24 cellular contexts compared by ENCODE assay signal in genomic region chr21:41950941-41951408, GRCh38. TPM values are rescaled to one million over a fixed set of nuclear protein-coding genes. Genes with fewer than 3 reads are reported as not detected.
A peak's percentile ranks its signal among the peaks of the same experiment; 100 is the strongest.
DNase-seq lines count a peak whose midpoint lies in the region; ATAC-seq and TF ChIP-seq lines count a peak whose summit lies in the region.
"Had no signal": no experiment of that assay in that cellular context is flagged by ENCODE, and none has a peak within 500 bp of the region (broad histone marks: within the 10 kb centered on the region; RNA-seq: fewer than 3 reads in every experiment).

No MANE protein-coding gene starts in this region.

- no peak for TF ChIP-seq POLR2A in IMR-90 (IDR thresholded peaks at IDR 0.05; ENCODE audit: low read depth, low read length)

- H3K36me3 ChIP-seq in BLaER1 (peaks cover 25% of the 10 kb centered on the region), IMR-90 (ENCODE audit: control insufficient read depth, insufficient read depth, low read length) (peaks cover 5% of the 10 kb centered on the region; the same call in 1 of the 2 replicates), mesendoderm (ENCODE audit: control insufficient read depth, insufficient read depth, low read length) (no peaks in the 10 kb centered on the region)

- H4K91ac ChIP-seq in IMR-90 (ENCODE audit: insufficient read depth, low read depth, low read length) = no peak overlapping the region

- H3K23ac ChIP-seq in IMR-90 (ENCODE audit: low read depth, low read length) (0 out of 2 replicates have a peak overlapping the region, but pooled peaks have one; percentile 24), mesendoderm (ENCODE audit: low read length) (no peak overlapping the region)

- H3K4ac ChIP-seq in IMR-90 (ENCODE audit: low read depth, low read length) (no peak overlapping the region), mesendoderm (ENCODE audit: low read depth, low read length) (no peak overlapping the region)

- H3K4me3 ChIP-seq in BLaER1 = no peak overlapping the region
- H3K4me3 ChIP-seq in IMR-90 (ENCODE audit: insufficient read depth, low read depth, low read length) = no peak overlapping the region
- no peak overlapping the region for H3K4me3 ChIP-seq in mesendoderm (ENCODE audit: low read length)
- H3K4me3 ChIP-seq: BLaER1 treated with 17β-estradiol and CSF1 and Interleukin-3, amounts not matched to agents 10 nM and 100 nM; hepatocyte had no signal

- H2BK120ac ChIP-seq in IMR-90 (ENCODE audit: low read depth, low read length) (no peak overlapping the region), mesendoderm (ENCODE audit: low read depth, low read length) (no peak overlapping the region)

- H2AK9ac ChIP-seq in IMR-90 (replicated peaks; ENCODE audit: low read depth, low read length, poor library complexity) = no peak overlapping the region

- H3K27ac Mint-ChIP-seq in brain = no peak overlapping the region
- no peak overlapping the region for H3K27ac Mint-ChIP-seq in activated naive CD8-positive, alpha-beta T cell treated with anti-CD3 and anti-CD28 coated beads for 36 hours
- H3K27ac Mint-ChIP-seq: activated T-cell treated with anti-CD3 and anti-CD28 coated beads, Interleukin-2, amount 50 U/mL, for 72 hours; dendritic cell treated with granulocyte-macrophage colony-stimulating factor and Interleukin-4, amounts not matched to agents 40 ng/mL and 50 ng/mL, for 4 days; HFFc6; T-helper 17 cell had no signal

- H3K56ac ChIP-seq in IMR-90 (ENCODE audit: extremely low read depth, insufficient read depth, low read length) (no peak overlapping the region), mesendoderm (ENCODE audit: low read length) (peak overlapping the region; percentile 12)

- no peak overlapping the region for H3K18ac ChIP-seq in IMR-90 (ENCODE audit: low read depth, low read length)
- H3K18ac ChIP-seq in mesendoderm (ENCODE audit: low read length) = no peak overlapping the region

- H3K79me1 ChIP-seq in IMR-90 (ENCODE audit: low read depth in 1 of 2, low read length in 2 of 2) = peaks cover 46 to 76% of the 10 kb centered on the region in 2 experiments
- H3K79me1 ChIP-seq in mesendoderm (ENCODE audit: low read length) = no peaks in the 10 kb centered on the region

- H2AK5ac ChIP-seq in IMR-90 (ENCODE audit: low read depth, low read length) (no peak overlapping the region), mesendoderm (ENCODE audit: low read length) (no peak overlapping the region)

- peaks cover 0 to 2% (median 0%) of the 10 kb centered on the region in 5 experiments for H3K9me3 Mint-ChIP-seq in brain
- H3K9me3 Mint-ChIP-seq in activated naive CD8-positive, alpha-beta T cell treated with anti-CD3 and anti-CD28 coated beads for 36 hours = no peaks in the 10 kb centered on the region
- H3K9me3 Mint-ChIP-seq: activated T-cell treated with anti-CD3 and anti-CD28 coated beads, Interleukin-2, amount 50 U/mL, for 72 hours; dendritic cell treated with granulocyte-macrophage colony-stimulating factor and Interleukin-4, amounts not matched to agents 40 ng/mL and 50 ng/mL, for 4 days; HFFc6 had no signal

- no peak overlapping the region for H4K5ac ChIP-seq in IMR-90 (ENCODE audit: low read depth, low read length)
- H4K5ac ChIP-seq in mesendoderm (ENCODE audit: low read length) = no peak overlapping the region

- H4K8ac ChIP-seq in IMR-90 (ENCODE audit: low read depth in 2 of 2, low read length in 2 of 2) = no peak overlapping the region
- no peak overlapping the region for H4K8ac ChIP-seq in mesendoderm (ENCODE audit: low read depth, low read length)

- H3K27ac ChIP-seq in BLaER1 (no peak overlapping the region), IMR-90 (ENCODE audit: insufficient read depth, low read length) (no peak overlapping the region), mesendoderm (ENCODE audit: low read depth, low read length) (no peak overlapping the region)
- H3K27ac ChIP-seq: BLaER1 treated with 17β-estradiol and CSF1 and Interleukin-3, amounts not matched to agents 10 nM and 100 nM; foreskin keratinocyte; hepatocyte had no signal

- H3K9ac ChIP-seq in BLaER1 (no peak overlapping the region), IMR-90 (ENCODE audit: low read depth, low read length) (no peak overlapping the region), mesendoderm (ENCODE audit: low read length) (no peak overlapping the region)
- H3K9ac ChIP-seq: BLaER1 treated with 17β-estradiol and CSF1 and Interleukin-3, amounts not matched to agents 10 nM and 100 nM had no signal

- H3K4me1 ChIP-seq in BLaER1 (peaks cover 46% of the 10 kb centered on the region), IMR-90 (ENCODE audit: control insufficient read depth, insufficient read depth, low read length) (peaks cover 26% of the 10 kb centered on the region), mesendoderm (ENCODE audit: control insufficient read depth, low read depth, low read length) (peaks cover 14% of the 10 kb centered on the region)

- 75% methylated on average over 4 of the region's 15 CpGs; no CpG with 5 or more reads in 1 of the 2 experiments for WGBS in IMR-90 (ENCODE audit: extremely low coverage in 2 of 2, insufficient read length in 1 of 2), 2 experiments
- no CpG with 5 or more reads among the region's 15 CpGs for WGBS in mesendoderm (ENCODE audit: extremely low coverage, insufficient coverage, low lambda C conversion rate)

- peaks cover 50% of the 10 kb centered on the region for H3K4me1 Mint-ChIP-seq in brain
- H3K4me1 Mint-ChIP-seq in activated naive CD8-positive, alpha-beta T cell treated with anti-CD3 and anti-CD28 coated beads for 36 hours = peaks cover 7% of the 10 kb centered on the region

- in situ Hi-C loops in IMR-90 (cut with MboI; ENCODE audit: low sequenced_read_pairs) = no loop called here

- POLR2A ChIA-PET in IMR-90 (lab: Charles Lee; ENCODE audit: unreplicated experiment) = no interaction called here

- BruUV-seq in IMR-90 (replicated peaks; lab: Mats Ljungman, UMichigan) = no TSS peak

- no peaks in the 10 kb centered on the region for H3K9me3 ChIP-seq in BLaER1
- H3K9me3 ChIP-seq in IMR-90 (ENCODE audit: control insufficient read depth, insufficient read depth, low read length) = no peaks in the 10 kb centered on the region

- H3K4me2 ChIP-seq in BLaER1 = 0 out of 2 replicates have a peak overlapping the region, but pooled peaks have one; percentile 99
- no peak overlapping the region for H3K4me2 ChIP-seq in IMR-90 (ENCODE audit: low read depth, low read length)
- peak overlapping the region; percentile 14 for H3K4me2 ChIP-seq in mesendoderm (ENCODE audit: low read length)
- H3K4me2 ChIP-seq: hepatocyte had no signal

- H2AFZ ChIP-seq in IMR-90 (replicated peaks; ENCODE audit: low read length, poor library complexity) = no peak overlapping the region
- H2AFZ ChIP-seq: hepatocyte had no signal

- H4K20me1 ChIP-seq in BLaER1 (peaks cover 48% of the 10 kb centered on the region), IMR-90 (ENCODE audit: insufficient read depth, low read length) (peaks cover 42% of the 10 kb centered on the region)

- TF ChIP-seq CTCF in IMR-90 (conservative IDR thresholded peaks at IDR 0.05; ENCODE audit: low read depth, low read length) = no peak
- TF ChIP-seq CTCF in brain (conservative IDR thresholded peaks at IDR 0.05) = no peak

- H2BK5ac ChIP-seq in IMR-90 (ENCODE audit: low read depth, low read length, poor library complexity, severe bottlenecking) (no peak overlapping the region), mesendoderm (ENCODE audit: low read length) (no peak overlapping the region)

- no peak for ATAC-seq in IMR-90 (ENCODE audit: low read depth)
- no peak for ATAC-seq in GM18517 (IDR thresholded peaks at IDR 0.05; ENCODE audit: unreplicated experiment)
- ATAC-seq in activated CD4-positive, CD25-positive, alpha-beta regulatory T cell treated with anti-CD3 and anti-CD28 coated beads, Interleukin-2, amount 50 U/mL, for 24 hours = no peak
- ATAC-seq: activated T-cell treated with anti-CD3 and anti-CD28 coated beads, Interleukin-2, amount 50 U/mL, for 72 hours; foreskin keratinocyte; T-helper 17 cell had no signal

- H3K36me3 Mint-ChIP-seq in brain = no peaks in the 10 kb centered on the region
- peaks cover 4% of the 10 kb centered on the region for H3K36me3 Mint-ChIP-seq in activated naive CD8-positive, alpha-beta T cell treated with anti-CD3 and anti-CD28 coated beads for 36 hours

- CTCF ChIA-PET in IMR-90 (lab: Yijun Ruan, JAX) = interaction anchor here (1.0 kb wide), 1 partner anchor 27 kb away, joined by 4 read pairs; no protein-coding TSS in a partner anchor

- peak overlapping the region in 3 of 5 experiments; percentile 34 to 76 (median 74) for H3K4me3 Mint-ChIP-seq in brain
- H3K4me3 Mint-ChIP-seq in activated naive CD8-positive, alpha-beta T cell treated with anti-CD3 and anti-CD28 coated beads for 36 hours = no peak overlapping the region
- H3K4me3 Mint-ChIP-seq: activated T-cell treated with anti-CD3 and anti-CD28 coated beads, Interleukin-2, amount 50 U/mL, for 72 hours; dendritic cell treated with granulocyte-macrophage colony-stimulating factor and Interleukin-4, amounts not matched to agents 40 ng/mL and 50 ng/mL, for 4 days had no signal

- H3K9me1 ChIP-seq in IMR-90 (ENCODE audit: insufficient read depth, low read length) = peaks cover 36% of the 10 kb centered on the region

- intact Hi-C loops in IMR-90 (cut with micrococcal nuclease) = loop anchor here (5.0 kb wide), 1 partner anchor 146 kb away; no protein-coding TSS in a partner anchor

- H3K27me3 Mint-ChIP-seq in brain = peaks cover 21% of the 10 kb centered on the region
- H3K27me3 Mint-ChIP-seq in activated naive CD8-positive, alpha-beta T cell treated with anti-CD3 and anti-CD28 coated beads for 36 hours = peaks cover 4% of the 10 kb centered on the region
- H3K27me3 Mint-ChIP-seq: dendritic cell treated with granulocyte-macrophage colony-stimulating factor and Interleukin-4, amounts not matched to agents 40 ng/mL and 50 ng/mL, for 4 days had no signal

- no peak overlapping the region for H2BK20ac ChIP-seq in IMR-90 (ENCODE audit: low read depth, low read length)

- H3K14ac ChIP-seq in IMR-90 (replicated peaks; ENCODE audit: low read depth, low read length) = no peak overlapping the region

- dilution Hi-C loops in IMR-90 (cut with HindIII; ENCODE audit: low sequenced_read_pairs, unreplicated experiment) = no loop called here

- no peaks in the 10 kb centered on the region for H3K79me2 ChIP-seq in mesendoderm (ENCODE audit: control insufficient read depth, insufficient read depth, low read length)

- DNase-seq in IMR-90 (no peak), mesendoderm (peak; percentile 73), T1000 (lab: John Stamatoyannopoulos, UW) (no peak)
- no peak for DNase-seq in activated naive CD8-positive, alpha-beta T cell treated with anti-CD3 and anti-CD28 coated beads for 36 hours
- DNase-seq: activated CD4-positive, CD25-positive, alpha-beta regulatory T cell; activated CD8-positive, alpha-beta memory T cell treated with anti-CD3 and anti-CD28 coated beads for 24 hours; activated naive CD4-positive, alpha-beta T cell treated with anti-CD3 and anti-CD28 coated beads, Interleukin-2, amount 50 U/mL, for 16 hours; activated T-cell treated with anti-CD3 and anti-CD28 coated beads, Interleukin-2, amount 50 U/mL, for 72 hours; foreskin keratinocyte; HFFc6; Kasumi-1; NCI-H1092 treated with DMSO at 0.1 percent for 48 hours; NCI-H2081 treated with DMSO at 0.1 percent for 48 hours; NCI-H510A; retina; SIG-M5; T-helper 17 cell had no signal

- no peak for TF ChIP-seq RAD21 in IMR-90 (IDR thresholded peaks at IDR 0.05; ENCODE audit: low read length)

- no peaks in the 10 kb centered on the region for H3K27me3 ChIP-seq in BLaER1
- H3K27me3 ChIP-seq in IMR-90 (ENCODE audit: control insufficient read depth, insufficient read depth, low read length) = no peaks in the 10 kb centered on the region
- H3K27me3 ChIP-seq in mesendoderm (ENCODE audit: insufficient read depth, low read length, poor library complexity) = no peaks in the 10 kb centered on the region
- H3K27me3 ChIP-seq: foreskin keratinocyte, hepatocyte had no signal

- H2BK15ac ChIP-seq in IMR-90 (ENCODE audit: low read depth, low read length) = no peak overlapping the region
- H2BK15ac ChIP-seq in mesendoderm (replicated peaks; ENCODE audit: low read depth) = no peak overlapping the region

RNA-seq across cellular contexts. Expression of gene C2CD2, which starts 2.8 kb away (rescaled TPM):
- 19.4 and 25.3 TPM in 2 replicates for total RNA-seq in IMR-90 (2012; rRNA removed)
- polyA plus RNA-seq in IMR-90 (2012; rRNA removed) (10.6 and 15.6 TPM in 2 replicates), brain (ENCODE audit: insufficient read depth, low read depth, low replicate concordance) (6.0 TPM)
- polyA plus RNA-seq in IMR-90 (2012; cell fraction: cytosol; rRNA removed) = 5.8 and 8.5 TPM in 2 replicates
- 28.1 and 43.3 TPM in 2 replicates for polyA plus RNA-seq in IMR-90 (2012; cell fraction: nucleus; rRNA removed; ENCODE audit: low replicate concordance)
- polyA plus RNA-seq in mesendoderm (2013, experiment 1 of 2) = 3.0 TPM
- 3.0 TPM for polyA plus RNA-seq in mesendoderm (2013, experiment 2 of 2)
- 1 to 10 TPM; 6.3 to 7.6 TPM for total RNA-seq in activated naive CD8-positive, alpha-beta T cell treated with anti-CD3 and anti-CD28 coated beads for 36 hours

RNA-seq across cellular contexts. Expression of gene ZBTB21, which starts 59.2 kb away (rescaled TPM):
- total RNA-seq in IMR-90 (2012; rRNA removed) = 12.0 and 13.6 TPM in 2 replicates
- polyA plus RNA-seq in IMR-90 (2012; rRNA removed) (6.8 and 7.8 TPM in 2 replicates), brain (ENCODE audit: insufficient read depth, low read depth, low replicate concordance) (8.6 TPM)
- 2.4 and 2.8 TPM in 2 replicates for polyA plus RNA-seq in IMR-90 (2012; cell fraction: cytosol; rRNA removed)
- 4.6 and 22.7 TPM in 2 replicates for polyA plus RNA-seq in IMR-90 (2012; cell fraction: nucleus; rRNA removed; ENCODE audit: low replicate concordance)
- polyA plus RNA-seq in mesendoderm (2013, experiment 1 of 2) = 5.3 TPM
- polyA plus RNA-seq in mesendoderm (2013, experiment 2 of 2) = 5.8 TPM
- 10 to 100 TPM; 29.6 to 29.7 TPM for total RNA-seq in activated naive CD8-positive, alpha-beta T cell treated with anti-CD3 and anti-CD28 coated beads for 36 hours
